Comparison of ENCODE assay signal across 19 cellular contexts in genomic region chr14:54251356-54251755, GRCh38.
DNase-seq lines count a peak whose midpoint lies in the region; TF ChIP-seq lines count a peak whose summit lies in the region.
"Had no signal": no experiment of that assay in that cellular context is flagged by ENCODE, and none has a peak within 500 bp of the region (broad histone marks: within the 10 kb centered on the region; RNA-seq: fewer than 3 reads in every experiment).

No MANE protein-coding gene starts in this region.

- peak; percentile 37 for DNase-seq in AG10803 (ENCODE audit: low read depth)
- peak; percentile 7 for DNase-seq in M059J (ENCODE audit: low read depth)
- peak; percentile 41 for DNase-seq in epithelial cell of esophagus (ENCODE audit: low read depth)
- DNase-seq in NCI-H1092 treated with DMSO at 0.1 percent for 48 hours (lab: John Stamatoyannopoulos, UW), result no peak
- no peak for DNase-seq in kidney glomerular epithelial cell (lab: John Stamatoyannopoulos, UW)
- DNase-seq in activated CD4-positive, alpha-beta memory T cell treated with anti-CD3 and anti-CD28 coated beads for 36 hours, result no peak
- DNase-seq in activated effector memory CD4-positive, alpha-beta T cell treated with anti-CD3 and anti-CD28 coated beads, Interleukin-2, amount 50 U/mL, for 16 hours, result no peak
- DNase-seq: activated CD4-positive, alpha-beta T cell treated with anti-CD3 and anti-CD28 coated beads, Interleukin-2, amount 10 ng/mL, durations not matched to agents 24 days and 14 days; activated naive CD8-positive, alpha-beta T cell treated with anti-CD3 and anti-CD28 coated beads, Interleukin-2, amount 50 U/mL, for 24 hours; C1 segment of cervical spinal cord; DMS 273 treated with DMSO at 0.1 percent for 48 hours; gastrocnemius medialis; NCI-H1694; NCI-H748 treated with DMSO at 0.1 percent for 48 hours had no signal

- H3K9ac ChIP-seq in mucosa of stomach (ENCODE audit: low read length), result no peak overlapping the region

- TF ChIP-seq CTCF in AG10803 (conservative IDR thresholded peaks at IDR 0.05; ENCODE audit: low read length) (no peak), epithelial cell of esophagus (IDR thresholded peaks at IDR 0.05; ENCODE audit: insufficient read depth, low read depth, low read length, missing control alignments) (no peak)

- no peaks in the 10 kb centered on the region for H3K36me3 ChIP-seq in mucosa of stomach (ENCODE audit: control insufficient read depth, insufficient read depth, low read length)
- H3K36me3 ChIP-seq: brain microvascular endothelial cell, gastrocnemius medialis, SJCRH30, suprapubic skin had no signal

- intact Hi-C loops in activated CD4-positive, alpha-beta memory T cell treated with anti-CD3 and anti-CD28 coated beads for 36 hours (cut with micrococcal nuclease), result no loop called here

- H3K27me3 Mint-ChIP-seq in activated CD4-positive, alpha-beta memory T cell treated with anti-CD3 and anti-CD28 coated beads for 36 hours, result peaks cover 12% of the 10 kb centered on the region

- H3K4me3 Mint-ChIP-seq in activated CD4-positive, alpha-beta memory T cell treated with anti-CD3 and anti-CD28 coated beads for 36 hours, result no peak overlapping the region
- H3K4me3 Mint-ChIP-seq: activated CD4-positive, alpha-beta T cell treated with anti-CD3 and anti-CD28 coated beads, Interleukin-2, amount 10 ng/mL, durations not matched to agents 24 days and 14 days; activated naive CD8-positive, alpha-beta T cell treated with anti-CD3 and anti-CD28 coated beads, Interleukin-2, amount 50 U/mL, for 24 hours; activated T-helper 17 cell treated with anti-CD3 and anti-CD28 coated beads, Interleukin-2, amount 50 U/mL, for 72 hours had no signal

- no peaks in the 10 kb centered on the region for H3K9me3 ChIP-seq in mucosa of stomach (ENCODE audit: control insufficient read depth, low read length)
- H3K9me3 ChIP-seq: gastrocnemius medialis, SJCRH30, suprapubic skin had no signal

- no peak overlapping the region for H3K27ac Mint-ChIP-seq in activated CD4-positive, alpha-beta memory T cell treated with anti-CD3 and anti-CD28 coated beads for 36 hours
- H3K27ac Mint-ChIP-seq: activated CD4-positive, alpha-beta T cell treated with anti-CD3 and anti-CD28 coated beads, Interleukin-2, amount 10 ng/mL, durations not matched to agents 24 days and 14 days; activated naive CD8-positive, alpha-beta T cell treated with anti-CD3 and anti-CD28 coated beads, Interleukin-2, amount 50 U/mL, for 24 hours; activated T-helper 17 cell treated with anti-CD3 and anti-CD28 coated beads, Interleukin-2, amount 50 U/mL, for 72 hours had no signal

- peaks cover 6% of the 10 kb centered on the region for H3K4me1 Mint-ChIP-seq in activated CD4-positive, alpha-beta memory T cell treated with anti-CD3 and anti-CD28 coated beads for 36 hours (ENCODE audit: low read depth)
- H3K4me1 Mint-ChIP-seq: activated T-helper 17 cell treated with anti-CD3 and anti-CD28 coated beads, Interleukin-2, amount 50 U/mL, for 72 hours had no signal

- H3K4me3 ChIP-seq in AG10803 (ENCODE audit: low read length) (no peak overlapping the region), epithelial cell of esophagus (ENCODE audit: low read length) (no peak overlapping the region), mucosa of stomach (ENCODE audit: low read length) (peak overlapping the region; percentile 5)
- H3K4me3 ChIP-seq: gastrocnemius medialis, SJCRH30, suprapubic skin had no signal

- H3K4me1 ChIP-seq in mucosa of stomach (ENCODE audit: control insufficient read depth, insufficient read depth, low read length), result peaks cover 39% of the 10 kb centered on the region
- H3K4me1 ChIP-seq: gastrocnemius medialis, suprapubic skin had no signal

- H3K9me3 Mint-ChIP-seq in activated CD4-positive, alpha-beta memory T cell treated with anti-CD3 and anti-CD28 coated beads for 36 hours, result no peaks in the 10 kb centered on the region
- H3K9me3 Mint-ChIP-seq: activated naive CD8-positive, alpha-beta T cell treated with anti-CD3 and anti-CD28 coated beads, Interleukin-2, amount 50 U/mL, for 24 hours; activated T-helper 17 cell treated with anti-CD3 and anti-CD28 coated beads, Interleukin-2, amount 50 U/mL, for 72 hours had no signal

- POLR2A ChIA-PET in activated CD4-positive, alpha-beta memory T cell treated with anti-CD3 and anti-CD28 coated beads for 36 hours (lab: Charles Lee), result no interaction called here

- no peaks in the 10 kb centered on the region for H3K36me3 Mint-ChIP-seq in activated CD4-positive, alpha-beta memory T cell treated with anti-CD3 and anti-CD28 coated beads for 36 hours

- peaks cover 3% of the 10 kb centered on the region for H3K27me3 ChIP-seq in mucosa of stomach (ENCODE audit: control insufficient read depth, insufficient read depth, low read length)
- H3K27me3 ChIP-seq: brain microvascular endothelial cell, gastrocnemius medialis, SJCRH30 had no signal

- CTCF ChIA-PET in activated CD4-positive, alpha-beta memory T cell treated with anti-CD3 and anti-CD28 coated beads for 36 hours (lab: Charles Lee), result interaction anchor here (0.6 kb wide), 1 partner anchor 1244 kb away, joined by 4 read pairs; no protein-coding TSS in a partner anchor

Comparison
In these comparisons a context has a peak if more than half of its experiments do, and no peak if none do; other contexts are left out.
1. DNase-seq: peak in AG10803 (single experiment), M059J (single experiment) and epithelial cell of esophagus (single experiment); none in NCI-H1092 treated with DMSO at 0.1 percent for 48 hours (single experiment), kidney glomerular epithelial cell (single experiment), activated CD4-positive, alpha-beta memory T cell treated with anti-CD3 and anti-CD28 coated beads for 36 hours (single experiment) and activated effector memory CD4-positive, alpha-beta T cell treated with anti-CD3 and anti-CD28 coated beads, Interleukin-2, amount 50 U/mL, for 16 hours (single experiment).